In genomic region chr11:6233984-6234313, GRCh38 we compare ENCODE assay signal across 9 cellular contexts. TPM values are rescaled to one million over a fixed set of nuclear protein-coding genes. Genes with fewer than 3 reads are reported as not detected.
DNase-seq lines count a peak whose midpoint lies in the region; ATAC-seq, FAIRE-seq and TF ChIP-seq lines count a peak whose summit lies in the region.
"Had no signal": no experiment of that assay in that cellular context is flagged by ENCODE, and none has a peak within 500 bp of the region (broad histone marks: within the 10 kb centered on the region; RNA-seq: fewer than 3 reads in every experiment).

No MANE protein-coding gene starts in this region.

- H3K4me3 ChIP-seq in CD8-positive, alpha-beta T cell (ENCODE audit: low read depth, low read length) = peak overlapping the region; percentile 85
- H3K4me3 ChIP-seq in IMR-90 (ENCODE audit: insufficient read depth, low read depth, low read length) = peak overlapping the region; percentile 95
- H3K4me3 ChIP-seq in breast epithelium = peak overlapping the region; percentile 76 to 80 (median 79)
- H3K4me3 ChIP-seq in mucosa of stomach (ENCODE audit: low read length) = peak overlapping the region; percentile 81

- dilution Hi-C loops in IMR-90 (cut with HindIII; ENCODE audit: low sequenced_read_pairs, unreplicated experiment) = no loop called here

- no peaks in the 10 kb centered on the region for H3K9me3 Mint-ChIP-seq in CD8-positive, alpha-beta T cell

- H3K27me3 Mint-ChIP-seq in CD8-positive, alpha-beta T cell (ENCODE audit: low read depth) = no peaks in the 10 kb centered on the region

- in situ Hi-C loops in IMR-90 (cut with MboI; ENCODE audit: low sequenced_read_pairs) = no loop called here

- H4K8ac ChIP-seq in IMR-90 (ENCODE audit: low read depth in 2 of 2, low read length in 2 of 2) = peak overlapping the region; percentile 64 to 82

- TF ChIP-seq POLR2A in IMR-90 (IDR thresholded peaks at IDR 0.05; ENCODE audit: low read depth, low read length) (no peak), breast epithelium (IDR thresholded peaks at IDR 0.05) (no peak), GM12892 (IDR thresholded peaks at IDR 0.05; ENCODE audit: low read depth, low read length) (no peak)

- peak overlapping the region; percentile 74 for H3K4ac ChIP-seq in IMR-90 (ENCODE audit: low read depth, low read length)

- peak overlapping the region; percentile 74 for H3K56ac ChIP-seq in IMR-90 (ENCODE audit: extremely low read depth, insufficient read depth, low read length)

- intact Hi-C loops in CD8-positive, alpha-beta T cell (cut with DNase I, micrococcal nuclease) = loop anchor here (1.0 to 10.0 kb wide), 14 partner anchors 151 to 1839 kb away; partner anchors contain the start of genes ILK (in 2 of the 2), MRPL17 (in 2 of the 2), RRP8 (in 2 of the 2) and TRIM22 (in 2 of the 2)
- intact Hi-C loops in IMR-90 (cut with micrococcal nuclease) (no loop called here), breast epithelium (cut with DNase I; ENCODE audit: low total_unique reads) (no loop called here)

- peak overlapping the region; percentile 95 for H3K4me2 ChIP-seq in IMR-90 (ENCODE audit: low read depth, low read length)

- no peak overlapping the region for H2BK20ac ChIP-seq in IMR-90 (ENCODE audit: low read depth, low read length)

- peak overlapping the region; percentile 96 for H3K27ac Mint-ChIP-seq in CD8-positive, alpha-beta T cell

- H2AK5ac ChIP-seq in IMR-90 (ENCODE audit: low read depth, low read length) = peak overlapping the region; percentile 33; the same call in 1 of the 2 replicates

- no peak for TF ChIP-seq RAD21 in IMR-90 (IDR thresholded peaks at IDR 0.05; ENCODE audit: low read length)

- peak overlapping the region; percentile 98 for H3K4me3 Mint-ChIP-seq in CD8-positive, alpha-beta T cell

- POLR2A ChIA-PET in CD8-positive, alpha-beta T cell (lab: Charles Lee) = no interaction called here
- POLR2A ChIA-PET in IMR-90 (lab: Charles Lee; ENCODE audit: unreplicated experiment) = no interaction called here

- peak overlapping the region; percentile 76 for H3K27ac ChIP-seq in CD8-positive, alpha-beta T cell (ENCODE audit: low read depth, low read length)
- H3K27ac ChIP-seq in IMR-90 (ENCODE audit: insufficient read depth, low read length) (peak overlapping the region; percentile 75), breast epithelium (peak overlapping the region; percentile 90 to 93)

- H2BK5ac ChIP-seq in IMR-90 (ENCODE audit: low read depth, low read length, poor library complexity, severe bottlenecking) = peak overlapping the region; percentile 22

- no peak for FAIRE-seq in GM12892 (lab: Jason Lieb, UNC)

- no peak for DNase-seq in CD8-positive, alpha-beta T cell
- DNase-seq in IMR-90 (no peak), breast epithelium (ENCODE audit: low spot score in 2 of 2) (no peak), nucleus accumbens (lab: John Stamatoyannopoulos, UW) (no peak), NCI-H2227 (lab: John Stamatoyannopoulos, UW; ENCODE audit: unreplicated experiment) (no peak), GM12892 (ENCODE audit: insufficient read length) (no peak)
- no peak for DNase-seq in stimulated activated CD4-positive, alpha-beta T cell treated with anti-CD3 and anti-CD28 coated beads, Interleukin-4, amount 100 ng/mL, for 1 hour

- H2BK15ac ChIP-seq in IMR-90 (ENCODE audit: low read depth, low read length) = no peak overlapping the region

- peaks cover 51% of the 10 kb centered on the region for H3K4me1 Mint-ChIP-seq in CD8-positive, alpha-beta T cell (ENCODE audit: low read depth)

- no peaks in the 10 kb centered on the region for H4K20me1 ChIP-seq in IMR-90 (ENCODE audit: insufficient read depth, low read length)

- H3K9me1 ChIP-seq in IMR-90 (ENCODE audit: insufficient read depth, low read length) = 0 out of 2 replicates have a peak, but pooled peaks cover 6% of the 10 kb centered on the region

- no TSS peak for BruUV-seq in IMR-90 (replicated peaks; lab: Mats Ljungman, UMichigan)

- H3K4me1 ChIP-seq in CD8-positive, alpha-beta T cell (ENCODE audit: insufficient read depth, low read length) = peaks cover 25% of the 10 kb centered on the region
- H3K4me1 ChIP-seq in IMR-90 (ENCODE audit: control insufficient read depth, insufficient read depth, low read length) = no peaks in the 10 kb centered on the region
- no peaks in the 10 kb centered on the region for H3K4me1 ChIP-seq in breast epithelium
- peaks cover 27% of the 10 kb centered on the region for H3K4me1 ChIP-seq in mucosa of stomach (ENCODE audit: control insufficient read depth, insufficient read depth, low read length)

- peak overlapping the region; percentile 81 for H4K5ac ChIP-seq in IMR-90 (ENCODE audit: low read depth, low read length)

- no peak for TF ChIP-seq CTCF in CD8-positive, alpha-beta T cell (IDR thresholded peaks at IDR 0.05)
- no peak for TF ChIP-seq CTCF in IMR-90 (conservative IDR thresholded peaks at IDR 0.05; ENCODE audit: low read depth, low read length)
- TF ChIP-seq CTCF in breast epithelium (IDR thresholded peaks at IDR 0.05) = no peak

- CTCF ChIA-PET in CD8-positive, alpha-beta T cell (lab: Charles Lee) = no interaction called here
- CTCF ChIA-PET in IMR-90 (lab: Yijun Ruan, JAX) = interaction anchor here (1.2 kb wide), 1 partner anchor 17 kb away, joined by 5 read pairs; no protein-coding TSS in a partner anchor

- H2BK120ac ChIP-seq in IMR-90 (ENCODE audit: low read depth, low read length) = no peak overlapping the region; the same call in 1 of the 2 replicates

- H3K23ac ChIP-seq in IMR-90 (ENCODE audit: low read depth, low read length) = peak overlapping the region; percentile 79; the same call in 1 of the 2 replicates

- H3K36me3 ChIP-seq in CD8-positive, alpha-beta T cell (ENCODE audit: insufficient read depth, low read length) = no peaks in the 10 kb centered on the region
- no peaks in the 10 kb centered on the region for H3K36me3 ChIP-seq in IMR-90 (ENCODE audit: control insufficient read depth, insufficient read depth, low read length)
- no peaks in the 10 kb centered on the region for H3K36me3 ChIP-seq in breast epithelium
- H3K36me3 ChIP-seq in mucosa of stomach (ENCODE audit: control insufficient read depth, insufficient read depth, low read length) = no peaks in the 10 kb centered on the region

- 1% methylated on average over 7 of the region's 9 CpGs; no CpG with 5 or more reads in 1 of the 2 experiments for WGBS in IMR-90 (ENCODE audit: extremely low coverage in 2 of 2, insufficient read length in 1 of 2), 2 experiments

- peak overlapping the region; percentile 72 for H3K14ac ChIP-seq in IMR-90 (replicated peaks; ENCODE audit: low read depth, low read length)

- H3K79me1 ChIP-seq in IMR-90 (ENCODE audit: low read depth in 1 of 2, low read length in 2 of 2) = peaks cover 31 to 46% of the 10 kb centered on the region in 2 experiments

- no peak overlapping the region for H4K91ac ChIP-seq in IMR-90 (ENCODE audit: insufficient read depth, low read depth, low read length)

- H2AK9ac ChIP-seq in IMR-90 (replicated peaks; ENCODE audit: low read depth, low read length, poor library complexity) = peak overlapping the region; percentile 89

- ATAC-seq in CD8-positive, alpha-beta T cell = no peak
- no peak; the same call in 1 of the 2 replicates for ATAC-seq in IMR-90 (ENCODE audit: low read depth)

- H3K9ac ChIP-seq in IMR-90 (ENCODE audit: low read depth, low read length) (peak overlapping the region; percentile 97), mucosa of stomach (ENCODE audit: low read length) (peak overlapping the region; percentile 97)

- peak overlapping the region; percentile 98 for H2AFZ ChIP-seq in IMR-90 (replicated peaks; ENCODE audit: low read length, poor library complexity)

- peaks cover 14% of the 10 kb centered on the region for H3K36me3 Mint-ChIP-seq in CD8-positive, alpha-beta T cell

- H3K18ac ChIP-seq in IMR-90 (ENCODE audit: low read depth, low read length) = no peak overlapping the region

- H3K9me3 ChIP-seq in CD8-positive, alpha-beta T cell (ENCODE audit: low read length) = no peaks in the 10 kb centered on the region
- no peaks in the 10 kb centered on the region for H3K9me3 ChIP-seq in IMR-90 (ENCODE audit: control insufficient read depth, insufficient read depth, low read length)
- no peaks in the 10 kb centered on the region for H3K9me3 ChIP-seq in breast epithelium
- no peaks in the 10 kb centered on the region for H3K9me3 ChIP-seq in mucosa of stomach (ENCODE audit: control insufficient read depth, low read length)

- H3K27me3 ChIP-seq in CD8-positive, alpha-beta T cell (ENCODE audit: insufficient read depth, low read length) = no peaks in the 10 kb centered on the region
- H3K27me3 ChIP-seq in IMR-90 (ENCODE audit: control insufficient read depth, insufficient read depth, low read length) = peaks cover 5% of the 10 kb centered on the region; the same call in 1 of the 2 replicates
- H3K27me3 ChIP-seq in breast epithelium = no peaks in the 10 kb centered on the region
- no peaks in the 10 kb centered on the region for H3K27me3 ChIP-seq in mucosa of stomach (ENCODE audit: control insufficient read depth, insufficient read depth, low read length)

RNA-seq across cellular contexts. Expression of gene FHIP1B, which starts 0.5 kb away (rescaled TPM):
- 10 to 100 TPM; 38.3 to 38.6 TPM for total RNA-seq in CD8-positive, alpha-beta T cell
- total RNA-seq in IMR-90 (2012; rRNA removed) (4.7 and 5.9 TPM in 2 replicates), breast epithelium (10 to 100 TPM; 34.7 to 42.6 (median 42.1) TPM)
- 28.1 and 30.2 TPM in 2 replicates for polyA plus RNA-seq in IMR-90 (2012; rRNA removed)
- polyA plus RNA-seq in IMR-90 (2012; cell fraction: cytosol; rRNA removed) = 10.0 and 13.5 TPM in 2 replicates
- 175 and 206 TPM in 2 replicates for polyA plus RNA-seq in IMR-90 (2012; cell fraction: nucleus; rRNA removed; ENCODE audit: low replicate concordance)
- 10.2 TPM for polyA plus RNA-seq in GM12892 (2012; ENCODE audit: missing spikeins)

RNA-seq across cellular contexts. Expression of gene CNGA4, which starts 4.9 kb away (rescaled TPM):
- total RNA-seq in CD8-positive, alpha-beta T cell = under 1 TPM in 1 of 2 experiments, not detected in 1; 0.17 TPM
- under 0.01 TPM in 1 of 2 replicates, not detected in the other for total RNA-seq in IMR-90 (2012; rRNA removed)
- polyA plus RNA-seq in IMR-90 (2012; rRNA removed) = 0.07 and 0.12 TPM in 2 replicates
- polyA plus RNA-seq in IMR-90 (2012; cell fraction: cytosol; rRNA removed) = not detected in 2 replicates
- polyA plus RNA-seq in IMR-90 (2012; cell fraction: nucleus; rRNA removed; ENCODE audit: low replicate concordance) = 0.41 and 0.53 TPM in 2 replicates
- under 1 TPM in 2 of 3 donors, not detected in 1; 0.29 to 0.48 TPM for total RNA-seq in breast epithelium
- polyA plus RNA-seq in GM12892 (2012; ENCODE audit: missing spikeins) = not detected
- total RNA-seq: LHCN-M2 had no signal

RNA-seq across cellular contexts. Expression of gene CCKBR, which starts 25.7 kb away (rescaled TPM):
- not detected for total RNA-seq in CD8-positive, alpha-beta T cell
- not detected in 2 replicates for total RNA-seq in IMR-90 (2012; rRNA removed)
- polyA plus RNA-seq in IMR-90 (2012; rRNA removed) = not detected in 2 replicates
- not detected in 2 replicates for polyA plus RNA-seq in IMR-90 (2012; cell fraction: cytosol; rRNA removed)
- not detected in 2 replicates for polyA plus RNA-seq in IMR-90 (2012; cell fraction: nucleus; rRNA removed; ENCODE audit: low replicate concordance)
- total RNA-seq in breast epithelium = not detected
- polyA plus RNA-seq in GM12892 (2012; ENCODE audit: missing spikeins) = not detected
- total RNA-seq: LHCN-M2 had no signal

RNA-seq across cellular contexts. Expression of gene C11orf42, which starts 28.6 kb away (rescaled TPM):
- not detected for total RNA-seq in CD8-positive, alpha-beta T cell
- total RNA-seq in IMR-90 (2012; rRNA removed) (not detected in 2 replicates), breast epithelium (not detected)
- not detected in 2 replicates for polyA plus RNA-seq in IMR-90 (2012; rRNA removed)
- polyA plus RNA-seq in IMR-90 (2012; cell fraction: cytosol; rRNA removed) = not detected in 2 replicates
- not detected in 2 replicates for polyA plus RNA-seq in IMR-90 (2012; cell fraction: nucleus; rRNA removed; ENCODE audit: low replicate concordance)
- polyA plus RNA-seq in GM12892 (2012; ENCODE audit: missing spikeins) = not detected
- total RNA-seq: LHCN-M2 had no signal

RNA-seq across cellular contexts. Expression of gene OR52W1, which starts 34.9 kb away (rescaled TPM):
- total RNA-seq in CD8-positive, alpha-beta T cell = not detected
- not detected in 2 replicates for total RNA-seq in IMR-90 (2012; rRNA removed)
- not detected in 2 replicates for polyA plus RNA-seq in IMR-90 (2012; rRNA removed)
- polyA plus RNA-seq in IMR-90 (2012; cell fraction: cytosol; rRNA removed) = not detected in 2 replicates
- not detected in 2 replicates for polyA plus RNA-seq in IMR-90 (2012; cell fraction: nucleus; rRNA removed; ENCODE audit: low replicate concordance)
- not detected for total RNA-seq in breast epithelium
- polyA plus RNA-seq in GM12892 (2012; ENCODE audit: missing spikeins) = not detected
- total RNA-seq: LHCN-M2 had no signal

Comparison
In these comparisons a context has a peak if more than half of its experiments do, and no peak if none do; other contexts are left out.
1. intact Hi-C loops: an anchor here in CD8-positive, alpha-beta T cell (1.0 to 10.0 kb wide); none called in IMR-90 and breast epithelium.